ENCODE assay signal across 25 cellular contexts in genomic region chr7:65221683-65222082, GRCh38.
"Had no signal": no experiment of that assay in that cellular context is flagged by ENCODE, and none has a peak within 500 bp of the region (broad histone marks: within the 10 kb centered on the region; RNA-seq: fewer than 3 reads in every experiment).

No MANE protein-coding gene starts in this region.

- H3K79me2 ChIP-seq: parathyroid adenoma had no signal

- H3K4me2 ChIP-seq: neural progenitor cell had no signal

- ATAC-seq: psoas muscle; right cardiac atrium; right lobe of liver; stimulated activated effector memory CD8-positive, alpha-beta T cell treated with anti-CD3 and anti-CD28 coated beads, Interleukin-12 subunit alpha, Interleukin-12 subunit beta, amount 100 ng/mL, for 72 hours; stimulated activated naive B cell treated with anti-CD40 and anti-IgM and Interleukin-4, amounts not matched to agents 10 μg/mL and 1 μg/mL and 100 μg/mL, for 72 hours had no signal

- H3K4me3 ChIP-seq: neural progenitor cell, ovary, psoas muscle, right lobe of liver, sigmoid colon, stomach, thoracic aorta, thyroid gland, tibial nerve, upper lobe of left lung, vagina had no signal

- H3K9me3 ChIP-seq: ovary, psoas muscle, right lobe of liver, sigmoid colon, stomach, thoracic aorta, thyroid gland, tibial nerve, upper lobe of left lung, vagina had no signal

- FAIRE-seq: small intestine, urothelium cell line had no signal

- H3K27ac ChIP-seq: neural progenitor cell, ovary, parathyroid adenoma, psoas muscle, right lobe of liver, sigmoid colon, stomach, thoracic aorta, thyroid gland, tibial nerve, upper lobe of left lung, vagina had no signal

- H3K4me1 ChIP-seq: neural progenitor cell, parathyroid adenoma, psoas muscle, right lobe of liver, sigmoid colon, stomach, thyroid gland, tibial nerve, upper lobe of left lung, vagina had no signal

- DNase-seq: occipital lobe; ovary; posterior cingulate gyrus; psoas muscle; right cardiac atrium; right lobe of liver; sigmoid colon; small intestine; stimulated activated CD4-positive, alpha-beta T cell treated with anti-CD3 and anti-CD28 coated beads, Interleukin-15, amount 100 ng/mL, for 24 hours; stimulated activated CD4-positive, alpha-beta T cell treated with anti-CD3 and anti-CD28 coated beads, Interleukin-2, amount 100 ng/mL, for 24 hours; stimulated activated CD4-positive, alpha-beta T cell treated with anti-CD3 and anti-CD28 coated beads, Interleukin-2, amount 100 ng/mL, for 48 hours; stimulated activated CD4-positive, alpha-beta T cell treated with anti-CD3 and anti-CD28 coated beads, Interleukin-4, amount 100 ng/mL, for 24 hours; stimulated activated naive B cell treated with anti-CD40 and anti-IgM and Interleukin-4, amounts not matched to agents 10 μg/mL and 1 μg/mL and 100 μg/mL, for 72 hours; stimulated activated naive CD4-positive, alpha-beta T cell treated with Interleukin-2 at 50 U/mL for 16 hours; stomach; thyroid gland; trophoblast cell; upper lobe of left lung had no signal

- H3K27me3 ChIP-seq: neural progenitor cell, ovary, right lobe of liver, sigmoid colon, stomach, thyroid gland, tibial nerve, upper lobe of left lung, vagina had no signal

- H2AFZ ChIP-seq: neural progenitor cell, parathyroid adenoma had no signal

- H3K36me3 ChIP-seq: neural progenitor cell, ovary, right lobe of liver, sigmoid colon, stomach, thoracic aorta, thyroid gland, tibial nerve, upper lobe of left lung, vagina had no signal

- H3K9ac ChIP-seq: neural progenitor cell, parathyroid adenoma had no signal
